8 cellular contexts compared by ENCODE assay signal in the genomic region with DNA sequence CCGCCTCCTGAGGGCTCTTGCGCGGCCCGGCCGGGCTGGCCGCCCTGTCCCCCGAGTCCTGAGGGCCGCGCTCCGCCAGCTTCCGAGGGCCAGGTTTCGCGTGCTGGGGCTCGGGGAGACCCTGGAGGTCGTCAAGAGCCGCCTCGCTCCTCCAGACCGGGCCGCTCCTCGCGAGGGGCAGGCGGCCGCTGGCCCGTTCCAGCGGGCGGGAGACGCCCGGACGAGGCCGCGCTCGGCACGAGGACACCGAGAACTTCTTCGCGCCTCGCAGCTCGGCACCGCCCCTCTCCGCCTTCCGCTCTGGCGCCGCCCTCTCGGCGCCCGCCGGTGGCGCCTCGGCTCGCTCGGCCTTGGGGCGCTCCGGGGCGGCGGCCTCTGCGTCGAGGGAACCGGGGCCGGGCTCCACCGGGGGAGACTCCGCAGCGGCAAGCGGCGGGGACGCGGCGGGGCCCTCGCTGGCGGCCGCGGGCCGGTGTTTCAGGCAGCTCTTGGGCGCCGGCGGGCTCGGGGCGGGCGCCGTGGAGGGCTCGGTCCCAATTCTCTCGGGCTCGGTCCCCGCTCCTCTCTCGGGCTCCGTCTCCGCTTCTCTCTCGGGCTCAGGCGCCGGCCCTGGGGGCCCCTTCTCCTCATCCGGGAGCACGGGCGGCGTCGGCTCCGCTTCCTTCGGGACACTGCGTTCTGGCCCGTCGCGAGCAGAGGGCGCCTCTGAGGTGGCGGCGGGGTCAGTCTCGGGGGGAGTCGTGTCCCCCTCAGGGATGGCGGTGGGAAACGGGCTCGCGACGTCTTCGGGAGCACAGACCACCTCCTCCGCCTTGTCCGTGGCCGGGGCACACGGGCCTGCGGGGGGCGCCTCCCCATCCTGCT.
DNase-seq lines count a peak whose midpoint lies in the region; ATAC-seq, FAIRE-seq and TF ChIP-seq lines count a peak whose summit lies in the region.

No MANE protein-coding gene starts in this region.

- peaks cover 2 to 6% (median 3%) of the 10 kb centered on the region in 5 experiments for H3K9me3 Mint-ChIP-seq in brain

- H3K27ac Mint-ChIP-seq in brain, result no peak overlapping the region

- in situ Hi-C loops in HAP-1 (cut with MboI; ENCODE audit: low sequenced_read_pairs), result no loop called here

- H3K4me1 Mint-ChIP-seq in brain, result peaks cover 15% of the 10 kb centered on the region

- H3K36me3 Mint-ChIP-seq in brain, result peaks cover 5% of the 10 kb centered on the region

- FAIRE-seq in H54 (lab: Jason Lieb, UNC), result no peak

- H3K4me3 ChIP-seq in WERI-Rb-1 (ENCODE audit: low read depth, low read length), result no peak overlapping the region
- peak overlapping the region; percentile 32 for H3K4me3 ChIP-seq in kidney epithelial cell (ENCODE audit: low read depth, low read length)
- no peak overlapping the region for H3K4me3 ChIP-seq in HAP-1

- H3K36me3 ChIP-seq in WERI-Rb-1 (no peaks in the 10 kb centered on the region), kidney epithelial cell (ENCODE audit: control insufficient read depth, insufficient read depth, low read length) (peaks cover 1% of the 10 kb centered on the region), HAP-1 (replicated peaks) (no peaks in the 10 kb centered on the region)

- DNase-seq in WERI-Rb-1 (no peak), kidney epithelial cell (ENCODE audit: low read depth) (no peak), HAP-1 (ENCODE audit: low spot score in 2 of 2) (no peak), amniotic stem cell (lab: John Stamatoyannopoulos, UW) (no peak), H54 (ENCODE audit: insufficient read length, low spot score) (no peak)
- DNase-seq in stimulated activated CD4-positive, alpha-beta T cell treated with anti-CD3 and anti-CD28 coated beads, Interleukin-1b, Interleukin-23, amount 100 ng/mL, for 4 hours (ENCODE audit: low read depth in 2 of 2), result peak; percentile 35 to 60

- peak overlapping the region in 2 of 5 experiments; percentile 51 to 62 for H3K4me3 Mint-ChIP-seq in brain

- TF ChIP-seq CTCF in WERI-Rb-1 (IDR thresholded peaks at IDR 0.05; ENCODE audit: low read depth, low read length) (0 out of 2 replicates have a peak, but pooled peaks have one; percentile 5), brain (conservative IDR thresholded peaks at IDR 0.05) (peak; percentile 28 to 57), kidney epithelial cell (IDR thresholded peaks at IDR 0.05; ENCODE audit: insufficient read depth, low read length, poor library complexity, severe bottlenecking) (peak; percentile 39)

- TF ChIP-seq POLR2A in H54 (IDR thresholded peaks at IDR 0.05; ENCODE audit: low read depth, low read length), result no peak

- H3K9me3 ChIP-seq in WERI-Rb-1 (ENCODE audit: severe bottlenecking) (no peaks in the 10 kb centered on the region), HAP-1 (no peaks in the 10 kb centered on the region)

- no peak for ATAC-seq in HG03354 (IDR thresholded peaks at IDR 0.05; ENCODE audit: poor library complexity, severe bottlenecking, unreplicated experiment)

- H3K27ac ChIP-seq in WERI-Rb-1, result no peak overlapping the region

- H3K27me3 ChIP-seq in WERI-Rb-1 (ENCODE audit: insufficient read depth, low read depth, severe bottlenecking) (no peaks in the 10 kb centered on the region), kidney epithelial cell (ENCODE audit: control insufficient read depth, insufficient read depth, low read length) (peaks cover 28% of the 10 kb centered on the region), HAP-1 (ENCODE audit: low read depth) (no peaks in the 10 kb centered on the region)

- no peaks in the 10 kb centered on the region for H3K4me1 ChIP-seq in HAP-1

- H3K27me3 Mint-ChIP-seq in brain, result peaks cover 30% of the 10 kb centered on the region

Comparison
In these comparisons a context has a peak if more than half of its experiments do, and no peak if none do; other contexts are left out.
1. DNase-seq: peak in stimulated activated CD4-positive, alpha-beta T cell treated with anti-CD3 and anti-CD28 coated beads, Interleukin-1b, Interleukin-23, amount 100 ng/mL, for 4 hours (2 of 2); none in WERI-Rb-1 (single experiment), kidney epithelial cell (single experiment), HAP-1 (0 of 2), amniotic stem cell (single experiment) and H54 (single experiment).
2. Peak in every context shown above with its lines, with median percentiles within 50 percentile points of each other: CTCF ChIP-seq.